In the genomic region with DNA sequence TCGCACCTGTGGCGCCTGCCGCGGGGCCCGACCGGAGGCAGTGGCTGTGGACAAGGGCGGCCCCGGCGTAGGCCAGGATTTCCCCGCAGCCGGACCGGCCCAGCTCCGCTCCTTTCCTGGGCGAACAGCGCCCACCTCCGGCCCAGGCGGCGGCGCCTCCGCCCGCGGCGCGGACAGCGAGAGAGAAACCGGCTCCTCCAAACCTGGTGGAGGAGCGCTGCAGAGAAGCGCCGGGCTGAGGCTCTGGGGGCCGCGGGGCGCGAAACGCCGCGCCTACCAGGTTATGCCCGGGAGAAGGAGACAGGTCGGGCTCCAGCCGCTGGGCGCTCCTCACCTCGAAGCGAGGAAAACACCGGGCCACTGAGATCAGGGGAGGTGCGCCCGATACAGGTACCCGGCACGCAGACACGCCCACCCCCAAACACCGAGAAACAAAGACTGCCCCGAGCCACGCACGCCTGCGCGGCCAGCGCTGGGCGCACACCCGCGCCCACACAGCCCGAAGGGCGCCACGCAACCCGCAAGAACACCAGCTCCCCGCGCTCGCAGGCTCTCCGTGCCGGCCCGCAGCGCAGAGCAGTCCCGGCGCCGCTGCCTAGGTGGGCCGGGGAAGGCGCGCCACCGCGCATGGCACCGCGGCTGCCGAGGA, we compare ENCODE assay signal across 9 cellular contexts. TPM values are rescaled to one million over a fixed set of nuclear protein-coding genes. Genes with fewer than 3 reads are reported as not detected.
A peak's percentile ranks its signal among the peaks of the same experiment; 100 is the strongest.
DNase-seq lines count a peak whose midpoint lies in the region; ATAC-seq, FAIRE-seq and TF ChIP-seq lines count a peak whose summit lies in the region.
"Had no signal": no experiment of that assay in that cellular context is flagged by ENCODE, and none has a peak within 500 bp of the region (broad histone marks: within the 10 kb centered on the region; RNA-seq: fewer than 3 reads in every experiment).

No MANE protein-coding gene starts in this region.

- no peak for TF ChIP-seq CTCF in coronary artery (IDR thresholded peaks at IDR 0.05)

- peak overlapping the region; percentile 19 for H3K4me3 ChIP-seq in coronary artery

- DNase-seq in DMS114 treated with DMSO at 0.1 percent for 48 hours (lab: John Stamatoyannopoulos, UW; ENCODE audit: unreplicated experiment) (peak; percentile 41), coronary artery (ENCODE audit: low spot score) (peak; percentile 72), mesenteric fat pad (ENCODE audit: low spot score) (peak; percentile 87), OCI-M2 (lab: John Stamatoyannopoulos, UW; ENCODE audit: unreplicated experiment) (no peak), H54 (ENCODE audit: insufficient read length, low spot score) (no peak), T-helper 9 cell (no peak), activated T-cell treated with anti-CD3 and anti-CD28 coated beads for 4 hours (no peak)

- no peak overlapping the region for H3K27ac ChIP-seq in coronary artery

- TF ChIP-seq POLR2A in H54 (IDR thresholded peaks at IDR 0.05; ENCODE audit: low read depth, low read length): no peak

- no peak for FAIRE-seq in H54 (lab: Jason Lieb, UNC)

- peak; percentile 27 for ATAC-seq in HG03442 (IDR thresholded peaks at IDR 0.05; ENCODE audit: unreplicated experiment)

RNA-seq across cellular contexts. Expression of a gene that starts 3.3 kb away (rescaled TPM):
- total RNA-seq in mesenteric fat pad: 2.1 TPM
- total RNA-seq: pulmonary artery endothelial cell had no signal

Comparison
In these comparisons a context has a peak if more than half of its experiments do, and no peak if none do; other contexts are left out.
1. DNase-seq: peak in DMS114 treated with DMSO at 0.1 percent for 48 hours (single experiment), coronary artery (single experiment) and mesenteric fat pad (single experiment); none in OCI-M2 (single experiment), H54 (single experiment), T-helper 9 cell (single experiment) and activated T-cell treated with anti-CD3 and anti-CD28 coated beads for 4 hours (single experiment).